Comparison of ENCODE assay signal across 13 cellular contexts in genomic region chr13:70098669-70099068, GRCh38. TPM values are rescaled to one million over a fixed set of nuclear protein-coding genes. Genes with fewer than 3 reads are reported as not detected.
DNase-seq lines count a peak whose midpoint lies in the region; ATAC-seq and TF ChIP-seq lines count a peak whose summit lies in the region.
"Had no signal": no experiment of that assay in that cellular context is flagged by ENCODE, and none has a peak within 500 bp of the region (broad histone marks: within the 10 kb centered on the region; RNA-seq: fewer than 3 reads in every experiment).

No MANE protein-coding gene starts in this region.

- H3K9me3 ChIP-seq in vagina = no peaks in the 10 kb centered on the region
- H3K9me3 ChIP-seq: neutrophil had no signal

- no peak for ATAC-seq in GM19452 (IDR thresholded peaks at IDR 0.05; ENCODE audit: unreplicated experiment)
- ATAC-seq in activated T-cell treated with anti-CD3 and anti-CD28 coated beads, Interleukin-2, amount 50 U/mL, for 72 hours (replicated peaks in 1 of 2) = no peak

- TF ChIP-seq CTCF in 22Rv1 (IDR thresholded peaks at IDR 0.05) (peak; percentile 71), GM12872 (IDR thresholded peaks at IDR 0.05; ENCODE audit: insufficient read depth, low read depth, low read length) (0 out of 3 replicates have a peak, but pooled peaks have one; percentile 4), dorsolateral prefrontal cortex (IDR thresholded peaks at IDR 0.05 in 54 of 56, conservative IDR thresholded peaks at IDR 0.05 in 2 of 56; ENCODE audit: low read depth in 1 of 56, partially characterized antibody in 56 of 56) (peak in 49 of 56 donors; percentile 14 to 56 (median 38)), vagina (IDR thresholded peaks at IDR 0.05) (no peak)

- H3K27me3 ChIP-seq in dorsolateral prefrontal cortex = peaks cover 0 to 15% (median 0%) of the 10 kb centered on the region in 45 donors
- no peaks in the 10 kb centered on the region for H3K27me3 ChIP-seq in vagina
- H3K27me3 ChIP-seq: neutrophil had no signal

- no peak overlapping the region for H3K27ac Mint-ChIP-seq in immature natural killer cell
- no peak overlapping the region for H3K27ac Mint-ChIP-seq in activated T-cell treated with anti-CD3 and anti-CD28 coated beads, Interleukin-2, amount 50 U/mL, for 72 hours
- H3K27ac Mint-ChIP-seq: CD8-positive, alpha-beta memory T cell had no signal

- peaks cover 4 to 27% (median 12%) of the 10 kb centered on the region in 6 donors for H3K9me3 Mint-ChIP-seq in immature natural killer cell
- peaks cover 4 to 8% of the 10 kb centered on the region in 2 donors for H3K9me3 Mint-ChIP-seq in activated T-cell treated with anti-CD3 and anti-CD28 coated beads, Interleukin-2, amount 50 U/mL, for 72 hours

- intact Hi-C loops in dorsolateral prefrontal cortex (cut with DNase I) = no loop called here
- intact Hi-C loops in vagina (cut with DNase I) = no loop called here

- H3K4me3 ChIP-seq in dorsolateral prefrontal cortex (no peak overlapping the region), vagina (no peak overlapping the region)

- no peaks in the 10 kb centered on the region for H3K4me1 Mint-ChIP-seq in immature natural killer cell
- no peaks in the 10 kb centered on the region for H3K4me1 Mint-ChIP-seq in activated T-cell treated with anti-CD3 and anti-CD28 coated beads, Interleukin-2, amount 50 U/mL, for 72 hours (ENCODE audit: low read depth)
- H3K4me1 Mint-ChIP-seq: CD8-positive, alpha-beta memory T cell had no signal

- H3K36me3 Mint-ChIP-seq in immature natural killer cell = no peaks in the 10 kb centered on the region
- H3K36me3 Mint-ChIP-seq in activated T-cell treated with anti-CD3 and anti-CD28 coated beads, Interleukin-2, amount 50 U/mL, for 72 hours (ENCODE audit: insufficient read depth in 2 of 2) = peaks cover 0 to 1% of the 10 kb centered on the region in 2 donors
- H3K36me3 Mint-ChIP-seq: CD8-positive, alpha-beta memory T cell had no signal

- no peaks in the 10 kb centered on the region for H3K4me1 ChIP-seq in vagina

- no peak for TF ChIP-seq POLR2A in vagina (IDR thresholded peaks at IDR 0.05)

- peak; percentile 18 for DNase-seq in NCI-H2171 (lab: John Stamatoyannopoulos, UW)
- no peak for DNase-seq in dorsolateral prefrontal cortex
- no peak for DNase-seq in immature natural killer cell
- DNase-seq in vagina (ENCODE audit: extremely low spot score in 2 of 2) = no peak
- DNase-seq in activated T-cell treated with anti-CD3 and anti-CD28 coated beads, Interleukin-2, amount 50 U/mL, for 72 hours = no peak
- DNase-seq: activated CD4-positive, alpha-beta T cell treated with anti-CD3 and anti-CD28 coated beads, Interleukin-2, amount 50 U/mL, for 1 hour; amniotic stem cell; CD8-positive, alpha-beta memory T cell; NCI-H526 treated with DMSO at 0.1 percent for 48 hours had no signal

- H3K27ac ChIP-seq in 22Rv1 (no peak overlapping the region), dorsolateral prefrontal cortex (no peak overlapping the region), vagina (no peak overlapping the region)
- H3K27ac ChIP-seq: neutrophil had no signal

- H3K27me3 Mint-ChIP-seq in immature natural killer cell (ENCODE audit: low read depth in 3 of 3) = no peaks in the 10 kb centered on the region
- H3K27me3 Mint-ChIP-seq in activated T-cell treated with anti-CD3 and anti-CD28 coated beads, Interleukin-2, amount 50 U/mL, for 72 hours (ENCODE audit: low read depth) = no peaks in the 10 kb centered on the region
- H3K27me3 Mint-ChIP-seq: CD8-positive, alpha-beta memory T cell had no signal

- H3K36me3 ChIP-seq in vagina = no peaks in the 10 kb centered on the region
- H3K36me3 ChIP-seq: neutrophil had no signal

- no peak overlapping the region for H3K4me3 Mint-ChIP-seq in immature natural killer cell
- no peak overlapping the region for H3K4me3 Mint-ChIP-seq in activated T-cell treated with anti-CD3 and anti-CD28 coated beads, Interleukin-2, amount 50 U/mL, for 72 hours
- H3K4me3 Mint-ChIP-seq: CD8-positive, alpha-beta memory T cell had no signal

RNA-seq across cellular contexts. Expression of gene ATXN8OS, which starts 9.0 kb away (rescaled TPM):
- under 1 TPM in 20 of 120 experiments, not detected in 100; 0.30 to 0.93 (median 0.49) TPM for total RNA-seq in dorsolateral prefrontal cortex
- polyA plus RNA-seq in immature natural killer cell = not detected
- total RNA-seq in vagina = not detected
- not detected for total RNA-seq in activated T-cell treated with anti-CD3 and anti-CD28 coated beads, Interleukin-2, amount 50 U/mL, for 72 hours
- total RNA-seq: CD8-positive, alpha-beta memory T cell had no signal
- polyA plus RNA-seq: CD8-positive, alpha-beta memory T cell had no signal

RNA-seq across cellular contexts. Expression of gene KLHL1, which starts 9.6 kb away (rescaled TPM):
- total RNA-seq in dorsolateral prefrontal cortex = 1 to 10 TPM in 109 of 120 experiments, under 1 TPM in 11; 0.60 to 3.2 (median 1.6) TPM
- polyA plus RNA-seq in immature natural killer cell = not detected
- total RNA-seq in vagina = not detected
- total RNA-seq in activated T-cell treated with anti-CD3 and anti-CD28 coated beads, Interleukin-2, amount 50 U/mL, for 72 hours = not detected
- total RNA-seq: CD8-positive, alpha-beta memory T cell had no signal
- polyA plus RNA-seq: CD8-positive, alpha-beta memory T cell had no signal

Comparison
In these comparisons a context has a peak if more than half of its experiments do, and no peak if none do; other contexts are left out.
1. CTCF ChIP-seq: peak in 22Rv1 (single experiment), GM12872 (single experiment) and dorsolateral prefrontal cortex (49 of 56); none in vagina (0 of 3).